ENCODE assay signal across 24 cellular contexts in the genomic region with DNA sequence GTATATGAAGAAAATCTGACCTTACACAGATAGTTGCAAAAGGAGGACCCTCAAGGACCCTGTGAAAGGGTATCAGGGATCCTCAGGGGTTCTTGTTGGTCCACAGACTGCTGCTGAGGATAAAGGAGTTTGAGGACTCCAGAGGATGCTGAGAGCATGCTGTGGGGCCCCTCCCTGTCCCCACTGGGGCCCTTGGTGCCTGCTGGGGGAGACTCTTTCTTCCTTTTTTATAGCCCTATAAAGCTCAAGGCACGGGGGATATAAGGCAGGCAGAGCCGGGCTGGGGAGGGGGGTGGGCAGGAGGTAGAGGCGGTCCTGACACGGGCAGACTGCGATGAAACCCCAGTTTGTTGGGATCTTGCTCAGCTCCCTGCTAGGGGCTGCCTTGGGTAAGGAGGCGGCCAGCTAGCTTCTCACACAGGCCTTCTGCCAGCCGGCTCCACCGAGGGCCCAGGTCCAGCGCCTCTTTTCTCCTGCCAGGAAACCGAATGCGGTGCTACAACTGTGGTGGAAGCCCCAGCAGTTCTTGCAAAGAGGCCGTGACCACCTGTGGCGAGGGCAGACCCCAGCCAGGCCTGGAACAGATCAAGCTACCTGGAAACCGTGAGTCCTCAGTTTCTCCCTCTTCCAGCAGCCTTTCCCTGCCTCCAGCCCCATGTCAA. TPM values are rescaled to one million over a fixed set of nuclear protein-coding genes. Genes with fewer than 3 reads are reported as not detected.
DNase-seq lines count a peak whose midpoint lies in the region; ATAC-seq and TF ChIP-seq lines count a peak whose summit lies in the region.
"Had no signal": no experiment of that assay in that cellular context is flagged by ENCODE, and none has a peak within 500 bp of the region (broad histone marks: within the 10 kb centered on the region; RNA-seq: fewer than 3 reads in every experiment).

A gene with protein sequence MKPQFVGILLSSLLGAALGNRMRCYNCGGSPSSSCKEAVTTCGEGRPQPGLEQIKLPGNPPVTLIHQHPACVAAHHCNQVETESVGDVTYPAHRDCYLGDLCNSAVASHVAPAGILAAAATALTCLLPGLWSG (plus strand): TSS at position 327 of the 662 bp plus-strand sequence. CDS start 8 bp downstream, at position 335.

- H4K20me1 ChIP-seq in DND-41 (ENCODE audit: insufficient read depth, low read length), result no peaks in the 10 kb centered on the region

- H3K56ac ChIP-seq in mesendoderm (ENCODE audit: low read length), result peak within 1 kb of the TSS; percentile 93

- peak within 1 kb of the TSS; percentile 80 for H2BK120ac ChIP-seq in mesendoderm (ENCODE audit: low read depth, low read length)

- H3K36me3 Mint-ChIP-seq in progenitor cell of endocrine pancreas (ENCODE audit: insufficient read depth) (no peaks in the 10 kb centered on the region), endothelial cell (ENCODE audit: low read depth, unreplicated experiment) (peaks cover under 1% of the 10 kb centered on the region)
- no peaks in the 10 kb centered on the region for H3K36me3 Mint-ChIP-seq in effector memory CD8-positive, alpha-beta T cell (ENCODE audit: insufficient read depth)
- H3K36me3 Mint-ChIP-seq in stimulated activated effector memory CD8-positive, alpha-beta T cell treated with anti-CD3 and anti-CD28 coated beads, Interleukin-12 subunit alpha, Interleukin-12 subunit beta, amount 100 ng/mL, for 72 hours, result no peaks in the 10 kb centered on the region
- H3K36me3 Mint-ChIP-seq: activated naive CD8-positive, alpha-beta T cell had no signal

- H3K4me1 ChIP-seq in DND-41 (ENCODE audit: insufficient read depth, low read length) (no peaks in the 10 kb centered on the region), Panc1 (ENCODE audit: control insufficient read depth, insufficient read depth, low read length) (no peaks in the 10 kb centered on the region; the same call in 1 of the 2 replicates), mesendoderm (ENCODE audit: control insufficient read depth, low read depth, low read length) (peaks cover 23% of the 10 kb centered on the region)
- H3K4me1 ChIP-seq: psoas muscle had no signal

- H3K9me3 ChIP-seq in DND-41 (ENCODE audit: insufficient read depth, low read length, severe bottlenecking) (no peaks in the 10 kb centered on the region), Panc1 (ENCODE audit: control insufficient read depth, insufficient read depth, low read depth, low read length) (no peaks in the 10 kb centered on the region)
- H3K9me3 ChIP-seq: breast epithelium, heart left ventricle, psoas muscle had no signal

- POLR2A ChIA-PET in Panc1 (lab: Charles Lee), result no interaction called here

- peaks cover 11% of the 10 kb centered on the region for H3K27me3 Mint-ChIP-seq in progenitor cell of endocrine pancreas
- H3K27me3 Mint-ChIP-seq in effector memory CD8-positive, alpha-beta T cell, result peaks cover 0 to 7% of the 10 kb centered on the region in 2 donors
- peaks cover 3% of the 10 kb centered on the region for H3K27me3 Mint-ChIP-seq in endothelial cell (ENCODE audit: unreplicated experiment)
- H3K27me3 Mint-ChIP-seq: activated naive CD8-positive, alpha-beta T cell had no signal

- CTCF ChIA-PET in Panc1 (lab: Charles Lee), result interaction anchor here (0.6 kb wide), 1 partner anchor 122 kb away, joined by 4 read pairs; no protein-coding TSS in a partner anchor

- H3K9me3 Mint-ChIP-seq in progenitor cell of endocrine pancreas (ENCODE audit: low read depth) (no peaks in the 10 kb centered on the region), endothelial cell (ENCODE audit: unreplicated experiment) (no peaks in the 10 kb centered on the region)
- H3K9me3 Mint-ChIP-seq in effector memory CD8-positive, alpha-beta T cell, result no peaks in the 10 kb centered on the region
- no peaks in the 10 kb centered on the region for H3K9me3 Mint-ChIP-seq in stimulated activated effector memory CD8-positive, alpha-beta T cell treated with anti-CD3 and anti-CD28 coated beads, Interleukin-12 subunit alpha, Interleukin-12 subunit beta, amount 100 ng/mL, for 72 hours
- H3K9me3 Mint-ChIP-seq: activated CD4-positive, alpha-beta T cell treated with anti-CD3 and anti-CD28 coated beads, Interleukin-2, amount 10 ng/mL, durations not matched to agents 7 days and 5 days; stimulated activated naive CD8-positive, alpha-beta T cell treated with anti-CD3 and anti-CD28 coated beads, Interleukin-15, amount 100 ng/mL, for 72 hours had no signal

- H3K4me1 Mint-ChIP-seq in progenitor cell of endocrine pancreas (ENCODE audit: low read depth), result peaks cover 32% of the 10 kb centered on the region
- H3K4me1 Mint-ChIP-seq in effector memory CD8-positive, alpha-beta T cell (ENCODE audit: low read depth in 2 of 2), result peaks cover 14 to 15% of the 10 kb centered on the region in 2 donors
- no peaks in the 10 kb centered on the region for H3K4me1 Mint-ChIP-seq in endothelial cell (ENCODE audit: unreplicated experiment)
- peaks cover 18% of the 10 kb centered on the region for H3K4me1 Mint-ChIP-seq in stimulated activated effector memory CD8-positive, alpha-beta T cell treated with anti-CD3 and anti-CD28 coated beads, Interleukin-12 subunit alpha, Interleukin-12 subunit beta, amount 100 ng/mL, for 72 hours

- H2BK5ac ChIP-seq in mesendoderm (ENCODE audit: low read length), result peak within 1 kb of the TSS; percentile 96

- H3K79me2 ChIP-seq in DND-41 (ENCODE audit: insufficient read depth, low read length) (no peaks in the 10 kb centered on the region), mesendoderm (ENCODE audit: control insufficient read depth, insufficient read depth, low read length) (no peaks in the 10 kb centered on the region)

- DNase-seq in DND-41 (no peak), Panc1 (ENCODE audit: low read depth, low spot score) (no peak), mesendoderm (no peak), progenitor cell of endocrine pancreas (ENCODE audit: low spot score, unreplicated experiment) (no peak), DMS53 (lab: John Stamatoyannopoulos, UW) (no peak), endothelial cell (ENCODE audit: low spot score) (no peak)
- DNase-seq in effector memory CD8-positive, alpha-beta T cell, result no peak
- DNase-seq in stimulated activated effector memory CD8-positive, alpha-beta T cell treated with anti-CD3 and anti-CD28 coated beads, Interleukin-12 subunit alpha, Interleukin-12 subunit beta, amount 100 ng/mL, for 72 hours (ENCODE audit: low spot score in 2 of 2), result no peak
- DNase-seq: activated CD4-positive, alpha-beta T cell treated with anti-CD3 and anti-CD28 coated beads, Interleukin-2, amount 10 ng/mL, durations not matched to agents 7 days and 5 days; GOT3; kidney glomerular epithelial cell; midbrain; NCI-H1048; NCI-H2107; NCI-H526; OCI-M1; psoas muscle; stimulated activated CD4-positive, alpha-beta T cell treated with anti-CD3 and anti-CD28 coated beads, Interleukin-15, amount 100 ng/mL, for 24 hours; stimulated activated naive CD8-positive, alpha-beta T cell treated with anti-CD3 and anti-CD28 coated beads, Interleukin-15, amount 100 ng/mL, for 72 hours had no signal

- no peak within 1 kb of the TSS for H2BK15ac ChIP-seq in mesendoderm (replicated peaks; ENCODE audit: low read depth)

- peak within 1 kb of the TSS; percentile 56 for H2AK5ac ChIP-seq in mesendoderm (ENCODE audit: low read length)

- H3K27ac ChIP-seq in DND-41 (ENCODE audit: low read length), result no peak within 1 kb of the TSS
- no peak within 1 kb of the TSS for H3K27ac ChIP-seq in Panc1 (ENCODE audit: low read length)
- peak within 1 kb of the TSS; percentile 69 for H3K27ac ChIP-seq in mesendoderm (ENCODE audit: low read depth, low read length)
- H3K27ac ChIP-seq: psoas muscle had no signal

- no TSS peak for BruUV-seq in Panc1 (replicated peaks; lab: Mats Ljungman, UMichigan)

- H3K27ac Mint-ChIP-seq in progenitor cell of endocrine pancreas, result peak within 1 kb of the TSS; percentile 88
- H3K27ac Mint-ChIP-seq in effector memory CD8-positive, alpha-beta T cell, result peak within 1 kb of the TSS in 1 of 2 donors; percentile 16
- no peak within 1 kb of the TSS for H3K27ac Mint-ChIP-seq in endothelial cell (ENCODE audit: unreplicated experiment)
- no peak within 1 kb of the TSS for H3K27ac Mint-ChIP-seq in stimulated activated effector memory CD8-positive, alpha-beta T cell treated with anti-CD3 and anti-CD28 coated beads, Interleukin-12 subunit alpha, Interleukin-12 subunit beta, amount 100 ng/mL, for 72 hours
- H3K27ac Mint-ChIP-seq: activated naive CD8-positive, alpha-beta T cell had no signal

- H3K4me2 ChIP-seq in DND-41 (ENCODE audit: insufficient read depth, low read length), result no peak within 1 kb of the TSS
- H3K4me2 ChIP-seq in mesendoderm (ENCODE audit: low read length), result no peak within 1 kb of the TSS

- H3K23ac ChIP-seq in mesendoderm (ENCODE audit: low read length), result peak within 1 kb of the TSS; percentile 98

- H3K9ac ChIP-seq in DND-41 (ENCODE audit: low read depth, low read length) (0 out of 2 replicates have a peak within 1 kb of the TSS, but pooled peaks have one; percentile 5), mesendoderm (ENCODE audit: low read length) (peak within 1 kb of the TSS; percentile 62)

- no peak within 1 kb of the TSS for H3K4me3 ChIP-seq in DND-41 (ENCODE audit: low read depth in 1 of 2, low read length in 2 of 2)
- no peak within 1 kb of the TSS for H3K4me3 ChIP-seq in Panc1 (ENCODE audit: low read depth in 2 of 2, low read length in 2 of 2)
- no peak within 1 kb of the TSS for H3K4me3 ChIP-seq in mesendoderm (ENCODE audit: low read length)
- H3K4me3 ChIP-seq: breast epithelium, dorsolateral prefrontal cortex, GM12878, heart left ventricle, psoas muscle had no signal

- no CpG with 5 or more reads among the region's 14 CpGs for WGBS in mesendoderm (ENCODE audit: extremely low coverage, insufficient coverage, low lambda C conversion rate)

- H3K4me3 Mint-ChIP-seq in progenitor cell of endocrine pancreas (ENCODE audit: low read depth) (no peak within 1 kb of the TSS), endothelial cell (ENCODE audit: unreplicated experiment) (no peak within 1 kb of the TSS)
- no peak within 1 kb of the TSS for H3K4me3 Mint-ChIP-seq in effector memory CD8-positive, alpha-beta T cell
- no peak within 1 kb of the TSS for H3K4me3 Mint-ChIP-seq in stimulated activated effector memory CD8-positive, alpha-beta T cell treated with anti-CD3 and anti-CD28 coated beads, Interleukin-12 subunit alpha, Interleukin-12 subunit beta, amount 100 ng/mL, for 72 hours
- H3K4me3 Mint-ChIP-seq: activated CD4-positive, alpha-beta T cell treated with anti-CD3 and anti-CD28 coated beads, Interleukin-2, amount 10 ng/mL, durations not matched to agents 7 days and 5 days; activated naive CD8-positive, alpha-beta T cell; stimulated activated naive CD8-positive, alpha-beta T cell treated with anti-CD3 and anti-CD28 coated beads, Interleukin-15, amount 100 ng/mL, for 72 hours had no signal

- H4K8ac ChIP-seq in mesendoderm (ENCODE audit: low read depth, low read length), result no peak within 1 kb of the TSS

- no peak for ATAC-seq in DND-41 (ENCODE audit: insufficient read depth, low read depth)
- ATAC-seq in Panc1, result 0 out of 2 replicates have a peak, but pooled peaks have one; percentile 6
- ATAC-seq in effector memory CD8-positive, alpha-beta T cell (replicated peaks), result no peak
- no peak for ATAC-seq in stimulated activated effector memory CD8-positive, alpha-beta T cell treated with anti-CD3 and anti-CD28 coated beads, Interleukin-12 subunit alpha, Interleukin-12 subunit beta, amount 100 ng/mL, for 72 hours
- ATAC-seq: GM12878; heart left ventricle; psoas muscle; stimulated activated naive CD8-positive, alpha-beta T cell treated with anti-CD3 and anti-CD28 coated beads, Interleukin-15, amount 100 ng/mL, for 72 hours had no signal

- H3K36me3 ChIP-seq in DND-41 (ENCODE audit: insufficient read depth, low read length) (no peaks in the 10 kb centered on the region), Panc1 (ENCODE audit: control insufficient read depth, insufficient read depth, low read length) (no peaks in the 10 kb centered on the region), mesendoderm (ENCODE audit: control insufficient read depth, insufficient read depth, low read length) (no peaks in the 10 kb centered on the region)
- H3K36me3 ChIP-seq: breast epithelium, heart left ventricle had no signal

- H4K5ac ChIP-seq in mesendoderm (ENCODE audit: low read length), result peak within 1 kb of the TSS; percentile 76

- no peak for TF ChIP-seq CTCF in DND-41 (IDR thresholded peaks at IDR 0.05; ENCODE audit: borderline replicate concordance, extremely low read depth, low read length, poor library complexity, severe bottlenecking)
- no peak for TF ChIP-seq CTCF in Panc1 (IDR thresholded peaks at IDR 0.05)
- no peak for TF ChIP-seq CTCF in progenitor cell of endocrine pancreas (IDR thresholded peaks at IDR 0.05; ENCODE audit: unreplicated experiment)
- no peak for TF ChIP-seq CTCF in endothelial cell (IDR thresholded peaks at IDR 0.05; ENCODE audit: unreplicated experiment)

- in situ Hi-C loops in Panc1 (cut with HindIII; ENCODE audit: low pct_unique_long_range_greater_than_20kb, low sequenced_read_pairs), result no loop called here

- intact Hi-C loops in Panc1 (cut with micrococcal nuclease; ENCODE audit: unreplicated experiment), result no loop called here

- H2AFZ ChIP-seq in DND-41 (ENCODE audit: low read depth, low read length), result no peak within 1 kb of the TSS

- H3K18ac ChIP-seq in mesendoderm (ENCODE audit: low read length), result peak within 1 kb of the TSS; percentile 77

- H3K27me3 ChIP-seq in DND-41 (ENCODE audit: insufficient read depth, low read length, poor library complexity) (no peaks in the 10 kb centered on the region), Panc1 (ENCODE audit: control insufficient read depth, insufficient read depth, low read length) (no peaks in the 10 kb centered on the region), mesendoderm (ENCODE audit: insufficient read depth, low read length, poor library complexity) (no peaks in the 10 kb centered on the region)
- H3K27me3 ChIP-seq: breast epithelium, dorsolateral prefrontal cortex, heart left ventricle had no signal

- H3K4ac ChIP-seq in mesendoderm (ENCODE audit: low read depth, low read length), result peak within 1 kb of the TSS; percentile 64

- no peaks in the 10 kb centered on the region for H3K79me1 ChIP-seq in mesendoderm (ENCODE audit: low read length)

RNA-seq across cellular contexts. Expression of the gene that starts here (rescaled TPM):
- total RNA-seq in Panc1 (2021; ENCODE audit: unreplicated experiment) (not detected), progenitor cell of endocrine pancreas (not detected in 2 replicates), endothelial cell (ENCODE audit: unreplicated experiment) (not detected)
- polyA plus RNA-seq in Panc1 (2012; ENCODE audit: insufficient read length), result not detected
- polyA plus RNA-seq in mesendoderm (2013, experiment 1 of 2), result 0.80 TPM
- 0.45 TPM for polyA plus RNA-seq in mesendoderm (2013, experiment 2 of 2)
- total RNA-seq: activated CD4-positive, alpha-beta T cell treated with anti-CD3 and anti-CD28 coated beads, Interleukin-2, amount 10 ng/mL, durations not matched to agents 7 days and 5 days; breast epithelium; GM12878; psoas muscle had no signal
- polyA plus RNA-seq: GM12878, heart left ventricle, psoas muscle had no signal

Comparison
In these comparisons a context has a peak if more than half of its experiments do, and no peak if none do; other contexts are left out.
1. Peak in ATAC-seq in Panc1; RNA of the gene not detected or under 1 TPM.